In genomic region chr11:125645871-125646270, GRCh38 we compare ENCODE assay signal across 8 cellular contexts. TPM values are rescaled to one million over a fixed set of nuclear protein-coding genes. Genes with fewer than 3 reads are reported as not detected.
"Had no signal": no experiment of that assay in that cellular context is flagged by ENCODE, and none has a peak within 500 bp of the region (broad histone marks: within the 10 kb centered on the region; RNA-seq: fewer than 3 reads in every experiment).

No MANE protein-coding gene starts in this region.

- FAIRE-seq: H54, HTR-8/SVneo had no signal

- H2AFZ ChIP-seq: GM23248 had no signal

- DNase-seq: GM23248, GOT3, H9, HCEC 1CT, KBM-7 had no signal

- H3K27ac ChIP-seq: GM23248 had no signal

- H3K4me3 ChIP-seq: GM23248 had no signal

- H3K9ac ChIP-seq: GM23248 had no signal

RNA-seq across cellular contexts. Expression of gene ACRV1, which starts 34.8 kb away (rescaled TPM):
- total RNA-seq: GM23248, H9, HT-29 had no signal
